ENCODE assay signal across 1 cellular context in the genomic region with DNA sequence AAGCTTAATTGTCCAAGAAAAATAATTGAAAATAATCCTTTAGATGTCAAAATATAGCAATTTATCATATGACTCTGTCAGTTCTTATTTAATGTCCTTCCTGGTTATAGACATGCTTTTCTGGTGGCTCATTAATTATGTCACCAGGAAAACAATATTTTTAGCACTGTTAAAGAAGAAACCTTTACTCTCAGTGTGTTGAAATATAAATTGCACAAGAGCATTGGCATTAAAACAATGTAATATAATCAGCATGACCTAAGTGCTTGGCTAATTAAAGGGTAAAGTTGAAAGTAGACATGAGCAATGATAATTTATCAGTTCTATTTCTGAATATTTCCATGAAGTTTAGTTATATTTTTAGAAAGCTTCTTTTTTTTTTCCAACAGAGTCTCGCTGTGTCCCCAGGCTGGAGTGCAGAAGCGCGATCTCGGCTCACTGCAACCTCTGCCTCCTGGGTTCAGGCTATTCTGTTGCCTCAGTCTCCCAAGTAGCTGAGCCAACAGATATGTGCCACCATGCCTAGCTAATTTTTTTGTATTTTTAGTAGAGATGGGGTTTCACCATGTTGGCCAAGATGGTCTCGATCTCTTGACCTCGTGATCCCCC.
TF ChIP-seq lines count a peak whose summit lies in the region.

No MANE protein-coding gene starts in this region.

TF ChIP-seq in K562, 482 proteins besides CTCF, POLR2A, EP300 and RAD21 (continued from another document):
- TF ChIP-seq, protein P1, sequence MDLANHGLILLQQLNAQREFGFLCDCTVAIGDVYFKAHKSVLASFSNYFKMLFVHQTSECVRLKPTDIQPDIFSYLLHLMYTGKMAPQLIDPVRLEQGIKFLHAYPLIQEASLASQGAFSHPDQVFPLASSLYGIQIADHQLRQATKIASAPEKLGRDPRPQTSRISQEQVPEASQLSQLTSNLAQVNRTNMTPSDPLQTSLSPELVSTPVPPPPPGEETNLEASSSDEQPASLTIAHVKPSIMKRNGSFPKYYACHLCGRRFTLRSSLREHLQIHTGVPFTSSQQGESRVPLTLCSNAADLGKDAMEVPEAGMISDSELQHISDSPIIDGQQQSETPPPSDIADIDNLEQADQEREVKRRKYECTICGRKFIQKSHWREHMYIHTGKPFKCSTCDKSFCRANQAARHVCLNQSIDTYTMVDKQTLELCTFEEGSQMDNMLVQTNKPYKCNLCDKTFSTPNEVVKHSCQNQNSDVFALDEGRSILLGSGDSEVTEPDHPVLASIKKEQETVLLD (IDR thresholded peaks at IDR 0.05), result no peak
